Comparison of ENCODE assay signal across 8 cellular contexts in the genomic region with DNA sequence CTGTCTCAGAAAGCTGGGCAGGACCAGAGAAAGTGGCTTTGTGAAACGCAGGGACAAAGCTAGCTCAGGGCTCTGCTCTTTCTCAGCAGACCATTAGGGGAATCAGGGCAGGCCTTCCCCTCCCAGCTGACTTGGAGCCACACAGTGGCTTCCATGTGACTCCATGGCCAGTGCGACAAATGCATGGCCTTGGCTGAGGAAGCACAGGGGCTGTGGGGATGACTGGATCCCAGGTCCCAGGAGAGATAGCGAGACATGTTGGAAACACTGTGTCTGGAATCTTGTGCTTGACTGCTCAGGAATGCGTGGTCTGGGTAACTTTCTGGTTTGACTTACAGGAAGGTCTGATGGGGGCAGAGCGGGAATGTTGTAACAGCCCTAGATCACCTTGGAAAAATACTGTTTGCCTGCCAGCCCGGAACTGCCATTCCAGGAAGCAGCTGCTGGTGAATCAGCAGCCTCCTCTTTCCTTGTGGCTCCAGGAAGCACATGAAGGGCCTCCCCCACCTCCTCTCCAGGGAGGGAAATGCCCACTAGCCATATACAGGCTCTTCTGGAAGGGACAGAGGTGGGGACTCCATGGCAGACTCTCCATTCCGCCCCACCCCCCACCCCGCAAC.
DNase-seq lines count a peak whose midpoint lies in the region; ATAC-seq and TF ChIP-seq lines count a peak whose summit lies in the region.

No MANE protein-coding gene starts in this region.

- in situ Hi-C loops in astrocyte of the spinal cord (cut with HindIII; ENCODE audit: low sequenced_read_pairs), result no loop called here

- no peaks in the 10 kb centered on the region for H3K9me3 ChIP-seq in thyroid gland

- 33 to 35% methylated on average over 7 to 8 of the region's 8 CpGs for WGBS in thyroid gland, 2 donors

- DNase-seq in AG08396 (ENCODE audit: low spot score) (peak; percentile 76), HuH-7 (ENCODE audit: low spot score) (peak; percentile 73), astrocyte of the spinal cord (ENCODE audit: low read depth, low spot score) (peak; percentile 97), kidney tubule cell (ENCODE audit: low spot score) (peak; percentile 100), thyroid gland (peak; percentile 89 to 91), NCI-H146 (lab: John Stamatoyannopoulos, UW) (no peak)

- no peaks in the 10 kb centered on the region for H3K36me3 ChIP-seq in thyroid gland

- TF ChIP-seq CTCF in astrocyte of the spinal cord (IDR thresholded peaks at IDR 0.05; ENCODE audit: low read depth, low read length), result no peak
- TF ChIP-seq CTCF in thyroid gland (IDR thresholded peaks at IDR 0.05), result peak in 1 of 6 experiments; percentile 10

- TF ChIP-seq POLR2A in thyroid gland (IDR thresholded peaks at IDR 0.05), result peak in 1 of 2 donors; percentile 59

- no peaks in the 10 kb centered on the region for H3K27me3 ChIP-seq in thyroid gland

- intact Hi-C loops in thyroid gland (cut with DNase I), result no loop called here

- H3K4me1 ChIP-seq in thyroid gland, result peaks cover 61 to 75% of the 10 kb centered on the region in 2 donors

- H3K27ac ChIP-seq in thyroid gland, result peak overlapping the region; percentile 86 to 98 (median 91)

- H3K4me3 ChIP-seq in astrocyte of the spinal cord (ENCODE audit: low read depth, low read length) (no peak overlapping the region), thyroid gland (replicated peaks in 1 of 3) (no peak overlapping the region)

- no peak for ATAC-seq in HG02884 (IDR thresholded peaks at IDR 0.05; ENCODE audit: unreplicated experiment)
- ATAC-seq in GM18502 (IDR thresholded peaks at IDR 0.05; ENCODE audit: poor library complexity, unreplicated experiment), result no peak
